Comparison of ENCODE assay signal across 2 cellular contexts in genomic region chr5:10581424-10581748, GRCh38.
TF ChIP-seq lines count a peak whose summit lies in the region.

No MANE protein-coding gene starts in this region.

TF ChIP-seq in IMR-90, 13 proteins besides CTCF, POLR2A, EP300 and RAD21:
- no peak for TF ChIP-seq MAFK (IDR thresholded peaks at IDR 0.05; ENCODE audit: low read depth, low read length)
- TF ChIP-seq MAZ (IDR thresholded peaks at IDR 0.05; ENCODE audit: borderline replicate concordance, low read depth, low read length), result no peak
- TF ChIP-seq RFX5 (IDR thresholded peaks at IDR 0.05; ENCODE audit: low read depth, low read length), result no peak
- TF ChIP-seq CHD1 (IDR thresholded peaks at IDR 0.05; ENCODE audit: low read depth, low read length), result no peak
- no peak for TF ChIP-seq MXI1 (IDR thresholded peaks at IDR 0.05; ENCODE audit: borderline replicate concordance, low read depth, low read length)
- TF ChIP-seq RCOR1 (IDR thresholded peaks at IDR 0.05; ENCODE audit: insufficient replicate concordance, low read length), result no peak
- TF ChIP-seq SMC3 (IDR thresholded peaks at IDR 0.05; ENCODE audit: low read depth, low read length), result no peak
- no peak for TF ChIP-seq BHLHE40 (IDR thresholded peaks at IDR 0.05; ENCODE audit: low read depth, low read length)
- no peak for TF ChIP-seq CEBPB (IDR thresholded peaks at IDR 0.05; ENCODE audit: low read depth, low read length)
- TF ChIP-seq USF2 (IDR thresholded peaks at IDR 0.05; ENCODE audit: low read depth, low read length), result no peak
- no peak for TF ChIP-seq FOS (IDR thresholded peaks at IDR 0.05; ENCODE audit: low read depth, low read length)
- TF ChIP-seq ELK1 (IDR thresholded peaks at IDR 0.05; ENCODE audit: borderline replicate concordance, low read depth, low read length), result no peak
- no peak for TF ChIP-seq NFE2L2 (IDR thresholded peaks at IDR 0.05; ENCODE audit: low read depth, low read length)

TF ChIP-seq in GM12878, 131 proteins besides CTCF, POLR2A, EP300 and RAD21:
- no peak for TF ChIP-seq ATF3 (IDR thresholded peaks at IDR 0.05; ENCODE audit: borderline replicate concordance, extremely low read depth, low read depth, low read length)
- no peak for TF ChIP-seq GABPA (IDR thresholded peaks at IDR 0.05; ENCODE audit: low read depth)
- no peak for TF ChIP-seq MLLT1 (IDR thresholded peaks at IDR 0.05)
- TF ChIP-seq ZBTB40 (IDR thresholded peaks at IDR 0.05; ENCODE audit: borderline replicate concordance), result no peak
- TF ChIP-seq RUNX3 (IDR thresholded peaks at IDR 0.05; ENCODE audit: low read length), result peak; percentile 41; the same call in 1 of the 2 replicates
